In genomic region chr4:65819192-65819591, GRCh38 we compare ENCODE assay signal across 25 cellular contexts.
"Had no signal": no experiment of that assay in that cellular context is flagged by ENCODE, and none has a peak within 500 bp of the region (broad histone marks: within the 10 kb centered on the region; RNA-seq: fewer than 3 reads in every experiment).

No MANE protein-coding gene starts in this region.

- H3K9me3 ChIP-seq: ovary, psoas muscle, right lobe of liver, thyroid gland had no signal

- H3K4me1 ChIP-seq: neural progenitor cell, parathyroid adenoma, psoas muscle, right lobe of liver, sigmoid colon, stomach, thyroid gland, tibial nerve, upper lobe of left lung, vagina had no signal

- H3K4me3 ChIP-seq: neural progenitor cell, ovary, psoas muscle, right lobe of liver, sigmoid colon, stomach, thoracic aorta, thyroid gland, tibial nerve, upper lobe of left lung, vagina had no signal

- DNase-seq: natural killer cell; occipital lobe; ovary; posterior cingulate gyrus; psoas muscle; right cardiac atrium; right lobe of liver; sigmoid colon; small intestine; stimulated activated CD4-positive, alpha-beta T cell treated with anti-CD3 and anti-CD28 coated beads, Interleukin-15, amount 100 ng/mL, for 24 hours; stimulated activated CD4-positive, alpha-beta T cell treated with anti-CD3 and anti-CD28 coated beads, Interleukin-2, amount 100 ng/mL, for 24 hours; stimulated activated CD4-positive, alpha-beta T cell treated with anti-CD3 and anti-CD28 coated beads, Interleukin-2, amount 100 ng/mL, for 48 hours; stimulated activated CD4-positive, alpha-beta T cell treated with anti-CD3 and anti-CD28 coated beads, Interleukin-4, amount 100 ng/mL, for 24 hours; stimulated activated naive B cell treated with anti-CD40 and anti-IgM and Interleukin-4, amounts not matched to agents 10 μg/mL and 1 μg/mL and 100 μg/mL, for 72 hours; stimulated activated naive CD4-positive, alpha-beta T cell treated with Interleukin-2 at 50 U/mL for 16 hours; stomach; thyroid gland; trophoblast cell; upper lobe of left lung had no signal

- ATAC-seq: natural killer cell; psoas muscle; right cardiac atrium; right lobe of liver; stimulated activated effector memory CD8-positive, alpha-beta T cell treated with anti-CD3 and anti-CD28 coated beads, Interleukin-12 subunit alpha, Interleukin-12 subunit beta, amount 100 ng/mL, for 72 hours; stimulated activated naive B cell treated with anti-CD40 and anti-IgM and Interleukin-4, amounts not matched to agents 10 μg/mL and 1 μg/mL and 100 μg/mL, for 72 hours had no signal

- H3K27ac ChIP-seq: neural progenitor cell, ovary, parathyroid adenoma, psoas muscle, right lobe of liver, sigmoid colon, stomach, thoracic aorta, thyroid gland, tibial nerve, upper lobe of left lung, vagina had no signal

- H3K36me3 ChIP-seq: ovary, right lobe of liver, sigmoid colon, stomach, thoracic aorta, thyroid gland, tibial nerve, upper lobe of left lung, vagina had no signal
